Comparison of ENCODE assay signal across 1 cellular context in genomic region chr14:105931808-105932483, GRCh38.
TF ChIP-seq lines count a peak whose summit lies in the region.

No MANE protein-coding gene starts in this region.

TF ChIP-seq in HepG2, 621 proteins besides CTCF, POLR2A, EP300 and RAD21:
- TF ChIP-seq STAG1 (CRISPR knock-in tag; IDR thresholded peaks at IDR 0.05) (peak; percentile 28; the same call in 1 of the 2 replicates), MIER2 (CRISPR knock-in tag; IDR thresholded peaks at IDR 0.05) (no peak)
